ENCODE assay signal across 8 cellular contexts in genomic region chrX:56788717-56789122, GRCh38. TPM values are rescaled to one million over a fixed set of nuclear protein-coding genes. Genes with fewer than 3 reads are reported as not detected.
DNase-seq lines count a peak whose midpoint lies in the region; ATAC-seq and TF ChIP-seq lines count a peak whose summit lies in the region.
"Had no signal": no experiment of that assay in that cellular context is flagged by ENCODE, and none has a peak within 500 bp of the region (broad histone marks: within the 10 kb centered on the region; RNA-seq: fewer than 3 reads in every experiment).

No MANE protein-coding gene starts in this region.

- no peaks in the 10 kb centered on the region for H3K36me3 Mint-ChIP-seq in chondrocyte (ENCODE audit: low read depth)
- H3K36me3 Mint-ChIP-seq: natural killer cell had no signal

- no peaks in the 10 kb centered on the region for H3K4me1 Mint-ChIP-seq in chondrocyte (ENCODE audit: low read depth)

- TF ChIP-seq POLR2A in sigmoid colon (IDR thresholded peaks at IDR 0.05), result no peak

- TF ChIP-seq CTCF in chondrocyte (IDR thresholded peaks at IDR 0.05) (no peak), sigmoid colon (IDR thresholded peaks at IDR 0.05) (no peak)

- H3K9me3 ChIP-seq in sigmoid colon, result no peaks in the 10 kb centered on the region

- no peaks in the 10 kb centered on the region for H3K27me3 ChIP-seq in sigmoid colon

- no peak overlapping the region for H3K27ac Mint-ChIP-seq in chondrocyte (ENCODE audit: unreplicated experiment)
- H3K27ac Mint-ChIP-seq: natural killer cell had no signal

- no peaks in the 10 kb centered on the region for H3K27me3 Mint-ChIP-seq in chondrocyte (ENCODE audit: low read depth)

- H3K36me3 ChIP-seq in sigmoid colon, result no peaks in the 10 kb centered on the region

- intact Hi-C loops in sigmoid colon (cut with DNase I), result no loop called here

- 56 to 96% methylated on average over 7 of the region's 7 CpGs for WGBS in sigmoid colon, 2 donors

- TF ChIP-seq EP300 in sigmoid colon (IDR thresholded peaks at IDR 0.05), result no peak

- H3K4me3 ChIP-seq in sigmoid colon, result peak overlapping the region in 1 of 4 donors; percentile 32

- H3K4me1 ChIP-seq in sigmoid colon, result peaks cover 0 to 9% (median 0%) of the 10 kb centered on the region in 4 donors

- H3K27ac ChIP-seq in sigmoid colon, result peak overlapping the region in 1 of 4 donors; percentile 51

- no peak overlapping the region for H3K4me3 Mint-ChIP-seq in chondrocyte (ENCODE audit: unreplicated experiment)
- H3K4me3 Mint-ChIP-seq: natural killer cell had no signal

- no peak for ATAC-seq in GM21737 (IDR thresholded peaks at IDR 0.05; ENCODE audit: unreplicated experiment)

- peaks cover 6% of the 10 kb centered on the region for H3K9me3 Mint-ChIP-seq in chondrocyte (ENCODE audit: low read depth)
- H3K9me3 Mint-ChIP-seq: natural killer cell had no signal

- DNase-seq in GM19238 (ENCODE audit: insufficient read length, low spot score) (peak; percentile 48), NAMALWA (ENCODE audit: low spot score) (peak; percentile 1), chondrocyte (ENCODE audit: low spot score) (peak; percentile 51), sigmoid colon (peak; percentile 71), NCI-H1105 (lab: John Stamatoyannopoulos, UW) (no peak)
- DNase-seq in effector CD8-positive, alpha-beta T cell (lab: John Stamatoyannopoulos, UW), result no peak
- DNase-seq: natural killer cell had no signal

RNA-seq across cellular contexts. Expression of gene NBDY, which starts 59.7 kb away (rescaled TPM):
- total RNA-seq in chondrocyte (49.9 to 63.1 TPM (median 51.1 TPM) in 3 replicates), sigmoid colon (10 to 100 TPM in 2 of 4 donors, 1 to 10 TPM in 2; 7.2 to 16.5 (median 10.5) TPM)
- polyA plus RNA-seq in sigmoid colon, result 10 to 100 TPM; 18.0 to 28.2 (median 23.6) TPM

Comparison
In these comparisons a context has a peak if more than half of its experiments do, and no peak if none do; other contexts are left out.
1. DNase-seq: peak in GM19238 (single experiment), NAMALWA (single experiment), chondrocyte (single experiment) and sigmoid colon (single experiment); none in effector CD8-positive, alpha-beta T cell (single experiment) and NCI-H1105 (single experiment).